ENCODE assay signal across 11 cellular contexts in the genomic region with DNA sequence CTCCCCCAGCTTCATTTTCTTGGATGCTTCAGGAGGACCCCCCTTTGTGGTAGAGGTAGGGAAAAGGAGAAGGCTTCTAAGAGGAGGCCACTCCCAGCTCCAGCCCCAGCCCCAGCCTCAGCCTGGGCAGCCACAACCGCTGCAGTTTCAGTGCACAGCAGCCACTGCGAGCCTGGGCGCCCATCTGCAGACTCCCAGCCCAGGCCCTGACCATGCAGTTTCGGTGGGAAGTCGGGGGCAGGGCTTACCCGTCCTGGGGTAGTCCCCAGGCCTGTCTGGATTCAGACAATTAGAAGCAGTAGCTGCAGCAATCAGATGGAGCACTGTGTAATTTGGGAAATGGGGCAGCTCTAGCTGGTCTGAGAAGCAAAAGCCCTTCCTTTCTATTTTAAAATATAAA. TPM values are rescaled to one million over a fixed set of nuclear protein-coding genes. Genes with fewer than 3 reads are reported as not detected.
A peak's percentile ranks its signal among the peaks of the same experiment; 100 is the strongest.
DNase-seq lines count a peak whose midpoint lies in the region; ATAC-seq and TF ChIP-seq lines count a peak whose summit lies in the region.
"Had no signal": no experiment of that assay in that cellular context is flagged by ENCODE, and none has a peak within 500 bp of the region (broad histone marks: within the 10 kb centered on the region; RNA-seq: fewer than 3 reads in every experiment).

No MANE protein-coding gene starts in this region.

- ATAC-seq in GM19025 (IDR thresholded peaks at IDR 0.05; ENCODE audit: low read depth, unreplicated experiment) (peak; percentile 82), GM21786 (IDR thresholded peaks at IDR 0.05; ENCODE audit: unreplicated experiment) (peak; percentile 74)

- H3K27ac ChIP-seq in KMS-11: peak overlapping the region; percentile 89
- H3K27ac ChIP-seq: cardiac muscle cell had no signal

- TF ChIP-seq CTCF in KMS-11 (conservative IDR thresholded peaks at IDR 0.05; ENCODE audit: low read depth, low read length): no peak

- no peak overlapping the region for H2AFZ ChIP-seq in KMS-11 (ENCODE audit: low read depth)

- no peaks in the 10 kb centered on the region for H3K79me2 ChIP-seq in KMS-11 (ENCODE audit: insufficient read depth, low read depth)

- no peaks in the 10 kb centered on the region for H4K20me1 ChIP-seq in KMS-11 (ENCODE audit: insufficient read depth)

- H3K4me3 ChIP-seq in KMS-11 (IDR thresholded peaks at IDR 0.05; ENCODE audit: insufficient read depth, low read depth, low read length): peak overlapping the region; percentile 70
- H3K4me3 ChIP-seq: cardiac muscle cell had no signal

- DNase-seq in posterior vena cava (ENCODE audit: low spot score) (peak; percentile 68), T-helper 1 cell (no peak), HUDEP-2 (lab: John Stamatoyannopoulos, UW; ENCODE audit: unreplicated experiment in 76 of 76) (no peak)
- DNase-seq in activated CD4-positive, alpha-beta T cell treated with anti-CD3 and anti-CD28 coated beads for 1 hour: no peak
- DNase-seq: NCI-H1417 treated with DMSO at 0.1 percent for 48 hours, SIG-M5 had no signal

- no peaks in the 10 kb centered on the region for H3K27me3 ChIP-seq in KMS-11 (ENCODE audit: insufficient read depth, low read depth)
- H3K27me3 ChIP-seq: cardiac muscle cell had no signal

- H3K4me2 ChIP-seq in KMS-11: peak overlapping the region; percentile 99

- no peaks in the 10 kb centered on the region for H3K36me3 ChIP-seq in KMS-11 (ENCODE audit: insufficient read depth)
- H3K36me3 ChIP-seq: cardiac muscle cell had no signal

- peaks cover 90% of the 10 kb centered on the region for H3K4me1 ChIP-seq in KMS-11 (ENCODE audit: low read depth, poor library complexity, severe bottlenecking)

- intact Hi-C loops in posterior vena cava (cut with DNase I): no loop called here

- H3K9ac ChIP-seq in KMS-11: peak overlapping the region; percentile 71; the same call in 1 of the 2 replicates

RNA-seq across cellular contexts. Expression of a gene that starts 28.6 kb away (rescaled TPM):
- 10 to 100 TPM; 54.7 to 64.9 TPM for total RNA-seq in posterior vena cava

RNA-seq across cellular contexts. Expression of a gene that starts 31.7 kb away (rescaled TPM):
- total RNA-seq in posterior vena cava: under 1 TPM; 0.14 to 0.19 TPM
- total RNA-seq: cardiac muscle cell, glomerular endothelial cell had no signal
